Comparison of ENCODE assay signal across 17 cellular contexts in the genomic region with DNA sequence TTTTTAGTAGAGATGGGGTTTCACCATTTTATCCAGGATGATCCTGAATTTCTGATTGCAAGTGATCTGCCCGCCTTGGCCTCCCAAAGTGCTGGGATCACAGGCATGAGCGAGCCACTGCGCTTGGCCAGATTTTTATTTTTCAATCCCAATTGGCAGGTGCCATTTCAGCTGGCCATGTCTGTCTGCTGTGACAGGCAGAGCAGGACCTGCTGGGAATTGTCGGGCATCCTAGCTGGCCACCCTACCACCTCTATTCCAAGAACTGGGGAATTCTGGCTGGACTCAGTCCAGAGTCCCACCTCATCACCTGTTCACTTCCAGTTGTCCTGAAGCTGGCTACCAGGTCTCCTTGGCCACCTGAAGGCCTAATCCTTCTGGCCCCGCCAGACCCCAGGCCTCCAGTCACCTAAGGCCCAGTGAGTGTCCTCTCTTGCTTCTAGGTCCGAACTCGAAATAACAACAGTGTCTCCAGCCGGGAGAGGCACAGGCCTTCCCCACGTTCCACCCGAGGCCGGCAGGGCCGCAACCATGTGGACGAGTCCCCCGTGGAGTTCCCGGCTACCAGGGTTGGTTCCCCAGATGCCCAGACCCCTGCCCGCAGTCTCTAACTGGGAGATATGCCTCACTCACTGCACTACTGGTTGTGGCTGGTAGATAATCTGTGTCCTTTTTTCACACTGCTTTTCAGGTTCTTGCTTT. TPM values are rescaled to one million over a fixed set of nuclear protein-coding genes. Genes with fewer than 3 reads are reported as not detected.
DNase-seq lines count a peak whose midpoint lies in the region; ATAC-seq, FAIRE-seq and TF ChIP-seq lines count a peak whose summit lies in the region.
"Had no signal": no experiment of that assay in that cellular context is flagged by ENCODE, and none has a peak within 500 bp of the region (broad histone marks: within the 10 kb centered on the region; RNA-seq: fewer than 3 reads in every experiment).

No MANE protein-coding gene starts in this region.

- H3K9me3 Mint-ChIP-seq in natural killer cell treated with Interleukin-12 subunit alpha and Interleukin-12 subunit beta and Interleukin-15 and Interleukin-18, amount 100 ng/mL, for 72 hours: no peaks in the 10 kb centered on the region
- H3K9me3 Mint-ChIP-seq in natural killer cell (no peaks in the 10 kb centered on the region), type B pancreatic cell (no peaks in the 10 kb centered on the region)
- H3K9me3 Mint-ChIP-seq: CD8-positive, alpha-beta T cell had no signal

- TF ChIP-seq CTCF in natural killer cell (IDR thresholded peaks at IDR 0.05) (no peak), K562 (IDR thresholded peaks at IDR 0.05 in 2 of 3, conservative IDR thresholded peaks at IDR 0.05 in 1 of 3; ENCODE audit: insufficient read depth in 2 of 3, low read depth in 1 of 3, low read length in 3 of 3) (no peak), type B pancreatic cell (conservative IDR thresholded peaks at IDR 0.05) (no peak)

- H3K27ac Mint-ChIP-seq in natural killer cell treated with Interleukin-12 subunit alpha and Interleukin-12 subunit beta and Interleukin-15 and Interleukin-18, amount 100 ng/mL, for 72 hours: no peak overlapping the region
- H3K27ac Mint-ChIP-seq in natural killer cell (no peak overlapping the region), type B pancreatic cell (no peak overlapping the region)
- H3K27ac Mint-ChIP-seq: B cell; CD8-positive, alpha-beta T cell had no signal

- H3K4me1 ChIP-seq in K562 (replicated peaks in 1 of 2; ENCODE audit: control insufficient read depth in 2 of 2, insufficient read depth in 2 of 2, low read length in 2 of 2): no peaks in the 10 kb centered on the region
- peaks cover 3% of the 10 kb centered on the region for H3K4me1 ChIP-seq in iPS-15b (ENCODE audit: control insufficient read depth, insufficient read depth, low read length)
- no peaks in the 10 kb centered on the region for H3K4me1 ChIP-seq in small intestine (ENCODE audit: control insufficient read depth in 2 of 2, insufficient read depth in 1 of 2, low read depth in 1 of 2, low read length in 1 of 2)

- no peak overlapping the region for H3K4me3 Mint-ChIP-seq in natural killer cell treated with Interleukin-12 subunit alpha and Interleukin-12 subunit beta and Interleukin-15 and Interleukin-18, amount 100 ng/mL, for 72 hours
- H3K4me3 Mint-ChIP-seq in natural killer cell (no peak overlapping the region), type B pancreatic cell (no peak overlapping the region)
- H3K4me3 Mint-ChIP-seq: B cell; CD8-positive, alpha-beta T cell had no signal

- no peak overlapping the region for H2AFZ ChIP-seq in K562 (ENCODE audit: low read depth, low read length)

- no peak overlapping the region for H3K4me2 ChIP-seq in K562 (ENCODE audit: insufficient read depth, low read length)
- H3K4me2 ChIP-seq: BLaER1 treated with 17β-estradiol and CSF1 and Interleukin-3, amounts not matched to agents 10 nM and 100 nM had no signal

- H3K4me3 ChIP-seq in K562 (no peak overlapping the region), iPS-15b (ENCODE audit: low read depth, low read length) (no peak overlapping the region), small intestine (ENCODE audit: low read depth in 1 of 2, low read length in 2 of 2) (no peak overlapping the region)
- H3K4me3 ChIP-seq: BLaER1 treated with 17β-estradiol and CSF1 and Interleukin-3, amounts not matched to agents 10 nM and 100 nM had no signal

- no peaks in the 10 kb centered on the region for H3K27me3 Mint-ChIP-seq in natural killer cell treated with Interleukin-12 subunit alpha and Interleukin-12 subunit beta and Interleukin-15 and Interleukin-18, amount 100 ng/mL, for 72 hours
- H3K27me3 Mint-ChIP-seq in natural killer cell (ENCODE audit: low read depth in 2 of 2): no peaks in the 10 kb centered on the region
- H3K27me3 Mint-ChIP-seq in type B pancreatic cell: no peaks in the 10 kb centered on the region
- H3K27me3 Mint-ChIP-seq: B cell had no signal

- H3K9ac ChIP-seq in K562 (ENCODE audit: insufficient read depth in 1 of 2, low read depth in 2 of 2, low read length in 2 of 2) (peak overlapping the region in 1 of 2 experiments; percentile 4; a peak in 1 of 4 replicates), iPS-15b (ENCODE audit: low read depth, low read length) (peak overlapping the region; percentile 27)
- H3K9ac ChIP-seq: BLaER1 treated with 17β-estradiol and CSF1 and Interleukin-3, amounts not matched to agents 10 nM and 100 nM had no signal

- CTCF ChIA-PET in K562 (lab: Yijun Ruan, JAX; ENCODE audit: low intra/inter-chr PET ratio): no interaction called here

- in situ Hi-C loops in K562 (cut with MboI): no loop called here

- peaks cover 8% of the 10 kb centered on the region; the same call in 1 of the 2 replicates for H4K20me1 ChIP-seq in K562 (replicated peaks; ENCODE audit: control insufficient read depth, insufficient read depth, low read length)
- H4K20me1 ChIP-seq: BLaER1 treated with 17β-estradiol and CSF1 and Interleukin-3, amounts not matched to agents 10 nM and 100 nM had no signal

- BruUV-seq in K562 (replicated peaks; lab: Mats Ljungman, UMichigan): no TSS peak

- no peak overlapping the region for H3K27ac ChIP-seq in K562 (ENCODE audit: extremely low read depth, low read depth, low read length)
- H3K27ac ChIP-seq in small intestine (ENCODE audit: low read depth in 1 of 2, low read length in 1 of 2): no peak overlapping the region
- H3K27ac ChIP-seq: BLaER1 treated with 17β-estradiol and CSF1 and Interleukin-3, amounts not matched to agents 10 nM and 100 nM had no signal

- DNase-seq in natural killer cell treated with Interleukin-12 subunit alpha and Interleukin-12 subunit beta and Interleukin-15 and Interleukin-18, amount 100 ng/mL, for 72 hours (ENCODE audit: low spot score): peak; percentile 45
- DNase-seq in natural killer cell: no peak
- DNase-seq in K562 (ENCODE audit: extremely low read depth in 1 of 4, low spot score in 3 of 4): no peak
- DNase-seq in A172 (ENCODE audit: low spot score): no peak
- no peak for DNase-seq in small intestine
- DNase-seq in type B pancreatic cell (ENCODE audit: extremely low spot score, unreplicated experiment): no peak
- DNase-seq in NCI-H1436 (lab: John Stamatoyannopoulos, UW): no peak
- DNase-seq: 8988T; Calu3; CD8-positive, alpha-beta T cell; DMS79 treated with DMSO at 0.1 percent for 48 hours; GF-D8; HCEC 1CT; IMR-90 had no signal

- no peak for TF ChIP-seq RAD21 in K562 (CRISPR knock-in tag; conservative IDR thresholded peaks at IDR 0.05 in 1 of 2, IDR thresholded peaks at IDR 0.05 in 1 of 2)

- peaks cover 0 to 11% of the 10 kb centered on the region in 2 donors for H3K4me1 Mint-ChIP-seq in natural killer cell treated with Interleukin-12 subunit alpha and Interleukin-12 subunit beta and Interleukin-15 and Interleukin-18, amount 100 ng/mL, for 72 hours (ENCODE audit: low read depth in 2 of 2)
- H3K4me1 Mint-ChIP-seq in natural killer cell (peaks cover 7 to 18% of the 10 kb centered on the region in 2 donors), type B pancreatic cell (ENCODE audit: unreplicated experiment) (peaks cover 4% of the 10 kb centered on the region)

- H3K79me2 ChIP-seq in K562 (ENCODE audit: control insufficient read depth, insufficient read depth, low read length): peaks cover 6% of the 10 kb centered on the region; the same call in 1 of the 3 replicates

- H3K27me3 ChIP-seq in K562 (ENCODE audit: control insufficient read depth in 2 of 2, insufficient read depth in 2 of 2, low read length in 2 of 2) (no peaks in the 10 kb centered on the region), iPS-15b (ENCODE audit: control insufficient read depth, insufficient read depth, low read length) (no peaks in the 10 kb centered on the region), small intestine (ENCODE audit: control insufficient read depth in 2 of 2, insufficient read depth in 2 of 2, low read length in 2 of 2) (no peaks in the 10 kb centered on the region)
- H3K27me3 ChIP-seq: BLaER1 treated with 17β-estradiol and CSF1 and Interleukin-3, amounts not matched to agents 10 nM and 100 nM had no signal

- H3K9me1 ChIP-seq in K562 (ENCODE audit: control insufficient read depth, insufficient read depth, low read length): no peaks in the 10 kb centered on the region

- POLR2A ChIA-PET in K562 (lab: Yijun Ruan, JAX): interaction anchor here (0.7 kb wide), 1 partner anchor 83 kb away, joined by 3 read pairs; no protein-coding TSS in a partner anchor

- H3K9me3 ChIP-seq in K562 (replicated peaks; ENCODE audit: control insufficient read depth, insufficient read depth, low read depth, low read length): no peaks in the 10 kb centered on the region
- no peaks in the 10 kb centered on the region for H3K9me3 ChIP-seq in iPS-15b (ENCODE audit: control insufficient read depth, insufficient read depth, low read length)
- no peaks in the 10 kb centered on the region for H3K9me3 ChIP-seq in small intestine (ENCODE audit: control insufficient read depth, low read depth)
- H3K9me3 ChIP-seq: BLaER1 treated with 17β-estradiol and CSF1 and Interleukin-3, amounts not matched to agents 10 nM and 100 nM had no signal

- H3K36me3 ChIP-seq in K562 (ENCODE audit: control insufficient read depth, insufficient read depth, low read length): peaks cover 95% of the 10 kb centered on the region
- peaks cover 96% of the 10 kb centered on the region for H3K36me3 ChIP-seq in iPS-15b (ENCODE audit: control insufficient read depth, insufficient read depth, low read length)
- H3K36me3 ChIP-seq in small intestine (ENCODE audit: control insufficient read depth in 2 of 2, insufficient read depth in 2 of 2, low read length in 2 of 2): no peaks in the 10 kb centered on the region

- intact Hi-C loops in natural killer cell (cut with micrococcal nuclease): no loop called here
- intact Hi-C loops in K562 (cut with micrococcal nuclease): no loop called here

- no peak for TF ChIP-seq EP300 in K562 (IDR thresholded peaks at IDR 0.05; ENCODE audit: low read length)

- no peak for FAIRE-seq in K562 (lab: Jason Lieb, UNC)
- no peak for FAIRE-seq in small intestine (lab: Jason Lieb, UNC)

- no peak for TF ChIP-seq POLR2A in K562 (conservative IDR thresholded peaks at IDR 0.05)

- no peak for ATAC-seq in natural killer cell treated with Interleukin-12 subunit alpha and Interleukin-12 subunit beta and Interleukin-15 and Interleukin-18, amount 100 ng/mL, for 72 hours
- ATAC-seq in natural killer cell (no peak), K562 (no peak)
- ATAC-seq: CD8-positive, alpha-beta T cell had no signal

- WGBS in K562 (ENCODE audit: insufficient coverage, low coverage, missing lambda C conversion rate): 92% methylated on average over 16 of the region's 16 CpGs
- WGBS in small intestine, 3 donors: 93 to 96% (median 94%) methylated on average over 16 of the region's 16 CpGs

- H3K36me3 Mint-ChIP-seq in natural killer cell treated with Interleukin-12 subunit alpha and Interleukin-12 subunit beta and Interleukin-15 and Interleukin-18, amount 100 ng/mL, for 72 hours: no peaks in the 10 kb centered on the region
- no peaks in the 10 kb centered on the region for H3K36me3 Mint-ChIP-seq in natural killer cell
- peaks cover 7% of the 10 kb centered on the region for H3K36me3 Mint-ChIP-seq in type B pancreatic cell

RNA-seq across cellular contexts. Expression of gene DNMT3B, which starts 24.0 kb away (rescaled TPM):
- 1 to 10 TPM in 1 of 2 donors, under 1 TPM in 1; 0.81 to 2.2 TPM for total RNA-seq in natural killer cell treated with Interleukin-12 subunit alpha and Interleukin-12 subunit beta and Interleukin-15 and Interleukin-18, amount 100 ng/mL, for 72 hours
- total RNA-seq in natural killer cell (under 1 TPM; 0.42 to 0.68 (median 0.43) TPM), K562 (2014; rRNA removed) (49.1 and 53.9 TPM in 2 replicates), K562 (2014; rRNA removed; fragmentation: Illumina TruSeq; extraction: Trizol) (37.2 and 37.5 TPM in 2 replicates), K562 (2015; rRNA removed; fragmentation: Illumina TruSeq; extraction: Trizol) (34.4 and 35.3 TPM in 2 replicates), K562 (2021) (69.5 and 74.8 TPM in 2 replicates), type B pancreatic cell (ENCODE audit: low replicate concordance) (18.2 and 19.7 TPM in 2 replicates)
- total RNA-seq in K562 (2011; cell fraction: chromatin; rRNA removed; ENCODE audit: low replicate concordance): 81.8 and 85.1 TPM in 2 replicates
- 51.8 and 54.4 TPM in 2 replicates for total RNA-seq in K562 (2011; cell fraction: nucleolus; rRNA removed)
- total RNA-seq in K562 (2011; cell fraction: nucleoplasm; rRNA removed): 68.3 and 91.9 TPM in 2 replicates
- polyA plus RNA-seq in K562 (2011; rRNA removed) (41.7 and 60.2 TPM in 2 replicates), K562 (2014; fragmentation: Illumina TruSeq; extraction: Trizol) (61.3 and 64.6 TPM in 2 replicates), K562 (2014; fragmentation: Nextera tagmentation; extraction: Ambion mirVana) (10 to 100 TPM in 1 of 2 experiments, 1 to 10 TPM in 1; 9.3 to 11.5 TPM), K562 (2014; rRNA removed) (55.5 and 57.3 TPM in 2 replicates), small intestine (1 to 10 TPM in 1 of 3 donors, under 1 TPM in 1, not detected in 1; 0.45 to 1.1 TPM)
- polyA plus RNA-seq in K562 (2011; cell fraction: cytosol; rRNA removed): 40.1 and 59.1 TPM in 2 replicates
- 103 and 127 TPM in 2 replicates for polyA plus RNA-seq in K562 (2011; cell fraction: nucleus; rRNA removed)
- 27.1 and 34.4 TPM in 2 replicates for polyA plus RNA-seq in K562 (2012)
- polyA minus RNA-seq in K562 (2011; rRNA and poly(A)+ RNA removed): 18.7 and 34.9 TPM in 2 replicates
- polyA minus RNA-seq in K562 (2011; cell fraction: cytosol; rRNA and poly(A)+ RNA removed): 35.8 and 43.3 TPM in 2 replicates
- 25.0 and 26.7 TPM in 2 replicates for polyA minus RNA-seq in K562 (2011; cell fraction: nucleus; rRNA and poly(A)+ RNA removed)
- 4.5 and 6.2 TPM in 2 replicates for total RNA-seq in A172 (2014; rRNA removed; shearing (Covaris generic))

RNA-seq across cellular contexts. Expression of gene MAPRE1, which starts 33.5 kb away (rescaled TPM):
- 100 to 1,000 TPM; 122 to 142 TPM for total RNA-seq in natural killer cell treated with Interleukin-12 subunit alpha and Interleukin-12 subunit beta and Interleukin-15 and Interleukin-18, amount 100 ng/mL, for 72 hours
- total RNA-seq in natural killer cell (100 to 1,000 TPM; 133 to 139 (median 137) TPM), K562 (2014; rRNA removed) (94.4 and 103 TPM in 2 replicates), K562 (2014; rRNA removed; fragmentation: Illumina TruSeq; extraction: Trizol) (112 and 120 TPM in 2 replicates), K562 (2015; rRNA removed; fragmentation: Illumina TruSeq; extraction: Trizol) (93.4 and 95.0 TPM in 2 replicates), K562 (2021) (136 and 145 TPM in 2 replicates), type B pancreatic cell (ENCODE audit: low replicate concordance) (144 and 189 TPM in 2 replicates)
- 21.7 and 45.2 TPM in 2 replicates for total RNA-seq in K562 (2011; cell fraction: chromatin; rRNA removed; ENCODE audit: low replicate concordance)
- 18.0 and 18.8 TPM in 2 replicates for total RNA-seq in K562 (2011; cell fraction: nucleolus; rRNA removed)
- 37.0 and 46.5 TPM in 2 replicates for total RNA-seq in K562 (2011; cell fraction: nucleoplasm; rRNA removed)
- polyA plus RNA-seq in K562 (2011; rRNA removed) (90.6 and 132 TPM in 2 replicates), K562 (2014; fragmentation: Illumina TruSeq; extraction: Trizol) (141 and 159 TPM in 2 replicates), K562 (2014; fragmentation: Nextera tagmentation; extraction: Ambion mirVana) (100 to 1,000 TPM; 159 to 203 TPM), K562 (2014; rRNA removed) (137 and 141 TPM in 2 replicates), small intestine (10 to 100 TPM; 32.7 to 40.9 (median 36.2) TPM)
- polyA plus RNA-seq in K562 (2011; cell fraction: cytosol; rRNA removed): 41.3 and 89.8 TPM in 2 replicates
- 17.6 and 28.5 TPM in 2 replicates for polyA plus RNA-seq in K562 (2011; cell fraction: nucleus; rRNA removed)
- 123 and 150 TPM in 2 replicates for polyA plus RNA-seq in K562 (2012)
- polyA minus RNA-seq in K562 (2011; rRNA and poly(A)+ RNA removed): 123 and 131 TPM in 2 replicates
- 52.6 and 59.4 TPM in 2 replicates for polyA minus RNA-seq in K562 (2011; cell fraction: cytosol; rRNA and poly(A)+ RNA removed)
- 12.0 and 22.7 TPM in 2 replicates for polyA minus RNA-seq in K562 (2011; cell fraction: nucleus; rRNA and poly(A)+ RNA removed)
- total RNA-seq in A172 (2014; rRNA removed; shearing (Covaris generic)): 227 and 239 TPM in 2 replicates

RNA-seq across cellular contexts. Expression of gene COMMD7, which starts 42.9 kb away (rescaled TPM):
- total RNA-seq in natural killer cell treated with Interleukin-12 subunit alpha and Interleukin-12 subunit beta and Interleukin-15 and Interleukin-18, amount 100 ng/mL, for 72 hours: 10 to 100 TPM; 58.5 to 67.9 TPM
- total RNA-seq in natural killer cell: 10 to 100 TPM; 56.7 to 72.1 (median 68.1) TPM
- 20.0 and 25.5 TPM in 2 replicates for total RNA-seq in K562 (2011; cell fraction: chromatin; rRNA removed; ENCODE audit: low replicate concordance)
- 14.6 and 19.0 TPM in 2 replicates for total RNA-seq in K562 (2011; cell fraction: nucleolus; rRNA removed)
- 18.1 and 26.9 TPM in 2 replicates for total RNA-seq in K562 (2011; cell fraction: nucleoplasm; rRNA removed)
- total RNA-seq in K562 (2014; rRNA removed): 24.5 and 27.4 TPM in 2 replicates
- total RNA-seq in K562 (2014; rRNA removed; fragmentation: Illumina TruSeq; extraction: Trizol): 33.3 and 34.7 TPM in 2 replicates
- 33.1 and 34.4 TPM in 2 replicates for total RNA-seq in K562 (2015; rRNA removed; fragmentation: Illumina TruSeq; extraction: Trizol)
- 39.8 and 41.5 TPM in 2 replicates for total RNA-seq in K562 (2021)
- 62.8 and 71.5 TPM in 2 replicates for polyA plus RNA-seq in K562 (2011; rRNA removed)
- 47.9 and 63.7 TPM in 2 replicates for polyA plus RNA-seq in K562 (2011; cell fraction: cytosol; rRNA removed)
- polyA plus RNA-seq in K562 (2011; cell fraction: nucleus; rRNA removed): 31.9 and 51.6 TPM in 2 replicates
- 52.0 and 91.9 TPM in 2 replicates for polyA plus RNA-seq in K562 (2012)
- 58.2 and 69.1 TPM in 2 replicates for polyA plus RNA-seq in K562 (2014; fragmentation: Illumina TruSeq; extraction: Trizol)
- polyA plus RNA-seq in K562 (2014; fragmentation: Nextera tagmentation; extraction: Ambion mirVana): 10 to 100 TPM; 11.9 to 17.0 TPM
- polyA plus RNA-seq in K562 (2014; rRNA removed): 44.5 and 49.7 TPM in 2 replicates
- polyA minus RNA-seq in K562 (2011; rRNA and poly(A)+ RNA removed): 21.4 and 30.4 TPM in 2 replicates
- 16.0 and 16.4 TPM in 2 replicates for polyA minus RNA-seq in K562 (2011; cell fraction: cytosol; rRNA and poly(A)+ RNA removed)
- 4.0 and 8.4 TPM in 2 replicates for polyA minus RNA-seq in K562 (2011; cell fraction: nucleus; rRNA and poly(A)+ RNA removed)
- total RNA-seq in A172 (2014; rRNA removed; shearing (Covaris generic)): 76.8 and 85.5 TPM in 2 replicates
- 10 to 100 TPM; 24.2 to 42.1 (median 33.8) TPM for polyA plus RNA-seq in small intestine
- 72.3 and 82.3 TPM in 2 replicates for total RNA-seq in type B pancreatic cell (ENCODE audit: low replicate concordance)
